In genomic region chr3:134645515-134645914, GRCh38 we compare ENCODE assay signal across 15 cellular contexts. TPM values are rescaled to one million over a fixed set of nuclear protein-coding genes. Genes with fewer than 3 reads are reported as not detected.
DNase-seq lines count a peak whose midpoint lies in the region; ATAC-seq, FAIRE-seq and TF ChIP-seq lines count a peak whose summit lies in the region.
"Had no signal": no experiment of that assay in that cellular context is flagged by ENCODE, and none has a peak within 500 bp of the region (broad histone marks: within the 10 kb centered on the region; RNA-seq: fewer than 3 reads in every experiment).

No MANE protein-coding gene starts in this region.

- H3K4me3 ChIP-seq in right atrium auricular region (no peak overlapping the region), GM12878 (no peak overlapping the region), psoas muscle (no peak overlapping the region)
- H3K4me3 ChIP-seq: A549, HAP-1 had no signal

- H3K9me3 ChIP-seq in right atrium auricular region: no peaks in the 10 kb centered on the region
- no peaks in the 10 kb centered on the region for H3K9me3 ChIP-seq in GM12878 (replicated peaks; ENCODE audit: control insufficient read depth, insufficient read depth, low read length)
- no peaks in the 10 kb centered on the region for H3K9me3 ChIP-seq in psoas muscle
- H3K9me3 ChIP-seq: A549, BE2C, HAP-1 had no signal

- TF ChIP-seq CTCF in right atrium auricular region (IDR thresholded peaks at IDR 0.05) (no peak), GM12878 (IDR thresholded peaks at IDR 0.05 in 2 of 3, conservative IDR thresholded peaks at IDR 0.05 in 1 of 3; ENCODE audit: control insufficient read depth in 2 of 3, extremely low read depth in 1 of 3, insufficient read depth in 1 of 3, low read depth in 3 of 3, low read length in 3 of 3) (no peak), psoas muscle (IDR thresholded peaks at IDR 0.05) (no peak)

- no peaks in the 10 kb centered on the region for H3K79me2 ChIP-seq in GM12878 (ENCODE audit: control insufficient read depth, insufficient read depth, low read length)

- no peak overlapping the region for H2AFZ ChIP-seq in GM12878 (ENCODE audit: control insufficient read depth, low read depth, low read length)

- intact Hi-C loops in left ventricle myocardium superior (cut with micrococcal nuclease) (no loop called here), GM12878 (cut with micrococcal nuclease; ENCODE audit: unreplicated experiment) (no loop called here), psoas muscle (cut with DNase I) (loop anchor here (5.0 kb wide), 2 partner anchors 77 to 107 kb away; no protein-coding TSS in a partner anchor)

- in situ Hi-C loops in GM12878 (cut with MboI): no loop called here

- no peak for TF ChIP-seq EP300 in GM12878 (IDR thresholded peaks at IDR 0.05; ENCODE audit: borderline replicate concordance in 1 of 2, control insufficient read depth in 1 of 2, low read depth in 2 of 2, low read length in 2 of 2)

- H3K27ac ChIP-seq in right atrium auricular region (no peak overlapping the region), GM12878 (ENCODE audit: control insufficient read depth, insufficient read depth) (no peak overlapping the region), psoas muscle (peak overlapping the region; percentile 51)
- H3K27ac ChIP-seq: A549, HL-60 had no signal

- no peak for FAIRE-seq in GM12878 (lab: Jason Lieb, UNC)
- FAIRE-seq: A549, H1 had no signal

- no peaks in the 10 kb centered on the region for H4K20me1 ChIP-seq in GM12878 (ENCODE audit: control insufficient read depth, insufficient read depth)

- H3K9ac ChIP-seq in GM12878 (ENCODE audit: control insufficient read depth, insufficient read depth, low read length): no peak overlapping the region

- H3K36me3 ChIP-seq in right atrium auricular region (no peaks in the 10 kb centered on the region), GM12878 (ENCODE audit: control insufficient read depth in 2 of 2, insufficient read depth in 2 of 2, low read length in 1 of 2) (no peaks in the 10 kb centered on the region), psoas muscle (ENCODE audit: insufficient read depth in 1 of 2, low read depth in 1 of 2) (no peaks in the 10 kb centered on the region)
- H3K36me3 ChIP-seq: BE2C, HAP-1 had no signal

- TF ChIP-seq RAD21 in GM12878 (IDR thresholded peaks at IDR 0.05; ENCODE audit: insufficient read depth, low read depth, low read length): no peak

- ATAC-seq in left ventricle myocardium superior: no peak
- no peak for ATAC-seq in GM12878
- ATAC-seq in psoas muscle: no peak
- ATAC-seq: A549; CD8-positive, alpha-beta T cell had no signal

- DNase-seq in right atrium auricular region (ENCODE audit: low spot score) (peak; percentile 16), left ventricle myocardium superior (no peak), GM12878 (ENCODE audit: low read depth, low spot score) (no peak), psoas muscle (no peak), NCI-H2107 treated with DMSO at 0.1 percent for 48 hours (lab: John Stamatoyannopoulos, UW; ENCODE audit: unreplicated experiment) (no peak), NCI-H1417 treated with DMSO at 0.1 percent for 48 hours (lab: John Stamatoyannopoulos, UW) (no peak)
- DNase-seq: BE2C, COR-L47, DND-41, GDM1 had no signal

- 19% methylated on average over 5 of the region's 5 CpGs for WGBS in GM12878 (ENCODE audit: insufficient coverage, insufficient replicate concordance, low lambda C conversion rate, missing lambda C conversion rate)
- WGBS in psoas muscle, 3 donors: 62 to 72% (median 67%) methylated on average over 5 of the region's 5 CpGs

- POLR2A ChIA-PET in GM12878 (lab: Charles Lee): no interaction called here

- TF ChIP-seq POLR2A in GM12878 (IDR thresholded peaks at IDR 0.05; ENCODE audit: low read depth, low read length): no peak

- no peak overlapping the region for H3K4me2 ChIP-seq in GM12878 (ENCODE audit: control insufficient read depth, insufficient read depth)
- H3K4me2 ChIP-seq: A549 had no signal

- no TSS peak for BruUV-seq in GM12878 (replicated peaks; lab: Mats Ljungman, UMichigan)

- CTCF ChIA-PET in GM12878 (lab: Yijun Ruan, JAX): no interaction called here

- peaks cover 0 to 3% of the 10 kb centered on the region in 2 donors for H3K4me1 ChIP-seq in right atrium auricular region
- H3K4me1 ChIP-seq in GM12878 (ENCODE audit: control insufficient read depth, insufficient read depth, low read length): no peaks in the 10 kb centered on the region
- peaks cover 48% of the 10 kb centered on the region for H3K4me1 ChIP-seq in psoas muscle
- H3K4me1 ChIP-seq: A549, HAP-1 had no signal

- SMC1A ChIA-PET in GM12878 (lab: Charles Lee; ENCODE audit: uncharacterized antibody, unreplicated experiment): no interaction called here

- RAD21 ChIA-PET in GM12878 (lab: Charles Lee; ENCODE audit: unreplicated experiment): interaction anchor here (1.6 kb wide), 1 partner anchor 44 kb away, joined by 5 read pairs; no protein-coding TSS in a partner anchor

- H3K27me3 ChIP-seq in right atrium auricular region (no peaks in the 10 kb centered on the region), GM12878 (replicated peaks in 1 of 2; ENCODE audit: control insufficient read depth in 2 of 2, insufficient read depth in 2 of 2, low read length in 1 of 2) (peaks cover 0 to 1% of the 10 kb centered on the region in 2 experiments; a peak in 1 of 4 replicates), psoas muscle (ENCODE audit: insufficient read depth in 3 of 3, low read length in 2 of 3) (no peaks in the 10 kb centered on the region)

TF ChIP-seq in GM12878, 131 proteins besides CTCF, POLR2A, EP300 and RAD21:
- TF ChIP-seq REST (IDR thresholded peaks at IDR 0.05; ENCODE audit: low read depth, low read length) (peak; percentile 58; the same call in 1 of the 2 replicates), NR2C1 (IDR thresholded peaks at IDR 0.05) (no peak)
TF ChIP-seq in GM12878: peak in this region for 1.

RNA-seq across cellular contexts. Expression of gene KY, which starts 5.3 kb away (rescaled TPM):
- total RNA-seq in right atrium auricular region (under 1 TPM; 0.33 to 0.59 TPM), left ventricle myocardium superior (20.6 TPM), GM12878 (2014; rRNA removed) (not detected in 2 replicates), GM12878 (2014; rRNA removed; fragmentation: Illumina TruSeq; extraction: Trizol) (not detected in 2 replicates), GM12878 (2021) (not detected in 2 replicates), psoas muscle (1 to 10 TPM; 1.8 to 6.7 (median 4.2) TPM)
- not detected in 2 replicates for total RNA-seq in GM12878 (2013; cell fraction: nucleolus; rRNA removed)
- polyA plus RNA-seq in GM12878 (2011; ENCODE audit: low read depth): not detected
- polyA plus RNA-seq in GM12878 (2011; rRNA removed) (0.04 TPM in 2 replicates), GM12878 (2014; fragmentation: Illumina TruSeq; extraction: Trizol) (not detected in 2 replicates), GM12878 (2014; fragmentation: Nextera tagmentation; extraction: Ambion mirVana) (not detected), GM12878 (2014; rRNA removed) (not detected in 2 replicates), GM12878 (2016; fragmentation: Nextera tagmentation; extraction: Ambion mirVana) (under 1 TPM in 1 of 2 experiments, not detected in 1; 0.11 TPM), psoas muscle (1 to 10 TPM in 1 of 3 donors, under 1 TPM in 1, not detected in 1; 0.30 to 1.1 TPM)
- 0.06 TPM in 1 of 2 replicates, not detected in the other for polyA plus RNA-seq in GM12878 (2011; cell fraction: cytosol; rRNA removed)
- polyA plus RNA-seq in GM12878 (2011; cell fraction: nucleus; rRNA removed): 0.12 TPM in 1 of 2 replicates, not detected in the other
- polyA plus RNA-seq in GM12878 (2012): not detected in 2 replicates
- not detected in 2 replicates for polyA minus RNA-seq in GM12878 (2011; rRNA and poly(A)+ RNA removed)
- polyA minus RNA-seq in GM12878 (2011; cell fraction: cytosol; rRNA and poly(A)+ RNA removed): not detected in 2 replicates
- not detected in 2 replicates for polyA minus RNA-seq in GM12878 (2011; cell fraction: nucleus; rRNA and poly(A)+ RNA removed)
- total RNA-seq: CD8-positive, alpha-beta T cell; H1 had no signal
- polyA plus RNA-seq: H1 had no signal

Comparison
In these comparisons a context has a peak if more than half of its experiments do, and no peak if none do; other contexts are left out.
1. intact Hi-C loops: an anchor here in psoas muscle (5.0 kb wide); none called in left ventricle myocardium superior and GM12878.